ENCODE assay signal across 18 cellular contexts in the genomic region with DNA sequence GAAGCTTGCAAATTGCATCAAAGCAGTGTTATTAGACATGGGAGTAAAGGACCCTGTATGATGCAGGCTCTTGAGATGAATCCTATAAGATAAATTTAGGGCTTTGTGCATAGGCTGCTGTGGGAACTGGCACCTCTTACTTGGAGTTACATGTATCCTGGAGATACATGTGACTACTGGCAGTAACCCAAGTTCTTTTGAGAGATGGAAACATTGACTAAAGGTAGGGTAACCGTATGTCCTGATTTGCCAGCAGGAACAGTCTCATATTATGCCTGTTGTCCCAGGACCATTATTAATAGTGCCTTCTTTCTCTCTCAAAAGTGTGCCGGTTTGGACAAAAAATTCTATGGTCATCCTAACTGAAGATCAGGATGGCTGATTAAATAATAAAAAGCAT.
"Had no signal": no experiment of that assay in that cellular context is flagged by ENCODE, and none has a peak within 500 bp of the region (broad histone marks: within the 10 kb centered on the region; RNA-seq: fewer than 3 reads in every experiment).

No MANE protein-coding gene starts in this region.

- H3K27me3 ChIP-seq: adrenal gland, tibial nerve had no signal

- H3K4me1 Mint-ChIP-seq: activated naive CD4-positive, alpha-beta T cell treated with anti-CD3 and anti-CD28 coated beads, Interleukin-2, amount 50 U/mL, for 24 hours had no signal

- DNase-seq: activated CD4-positive, alpha-beta T cell treated with anti-CD3 and anti-CD28 coated beads for 1 hour; activated CD8-positive, alpha-beta memory T cell treated with anti-CD3 and anti-CD28 coated beads for 24 hours; activated CD8-positive, alpha-beta memory T cell treated with anti-CD3 and anti-CD28 coated beads, Interleukin-2, amount 50 U/mL, for 48 hours; activated effector memory CD4-positive, alpha-beta T cell treated with anti-CD3 and anti-CD28 coated beads, Interleukin-2, amount 50 U/mL, for 16 hours; activated T-cell treated with anti-CD3 and anti-CD28 coated beads, Interleukin-2, amount 50 U/mL, for 48 hours; adrenal gland; endodermal cell; foreskin fibroblast; hippocampal formation; mammary epithelial cell; nephron progenitor cell; nucleus accumbens; right cardiac atrium; WERI-Rb-1 had no signal

- H3K4me1 ChIP-seq: adrenal gland, tibial nerve had no signal

- H3K27ac ChIP-seq: adrenal gland, epithelial cell of prostate, tibial nerve, WERI-Rb-1 had no signal

- H3K27ac Mint-ChIP-seq: activated naive CD4-positive, alpha-beta T cell treated with anti-CD3 and anti-CD28 coated beads, Interleukin-2, amount 50 U/mL, for 24 hours; endodermal cell; nephron progenitor cell; stimulated activated naive CD8-positive, alpha-beta T cell treated with anti-CD3 and anti-CD28 coated beads, Interleukin-15, Interleukin-2, amounts not matched to agents 100 ng/mL and 50 ng/mL, for 24 hours had no signal

- H3K4me3 Mint-ChIP-seq: activated naive CD4-positive, alpha-beta T cell treated with anti-CD3 and anti-CD28 coated beads, Interleukin-2, amount 50 U/mL, for 24 hours; endodermal cell; nephron progenitor cell; stimulated activated naive CD8-positive, alpha-beta T cell treated with anti-CD3 and anti-CD28 coated beads, Interleukin-15, Interleukin-2, amounts not matched to agents 100 ng/mL and 50 ng/mL, for 24 hours had no signal

- H3K36me3 ChIP-seq: adrenal gland, tibial nerve, WERI-Rb-1 had no signal

- H3K9me3 Mint-ChIP-seq: stimulated activated naive CD8-positive, alpha-beta T cell treated with anti-CD3 and anti-CD28 coated beads, Interleukin-15, Interleukin-2, amounts not matched to agents 100 ng/mL and 50 ng/mL, for 24 hours had no signal

- H3K4me3 ChIP-seq: adrenal gland, tibial nerve had no signal

- H3K27me3 Mint-ChIP-seq: activated naive CD4-positive, alpha-beta T cell treated with anti-CD3 and anti-CD28 coated beads, Interleukin-2, amount 50 U/mL, for 24 hours; stimulated activated naive CD8-positive, alpha-beta T cell treated with anti-CD3 and anti-CD28 coated beads, Interleukin-15, Interleukin-2, amounts not matched to agents 100 ng/mL and 50 ng/mL, for 24 hours had no signal
